Comparison of ENCODE assay signal across 9 cellular contexts in genomic region chr6:149190228-149190831, GRCh38.
A peak's percentile ranks its signal among the peaks of the same experiment; 100 is the strongest.
DNase-seq lines count a peak whose midpoint lies in the region; ATAC-seq, FAIRE-seq and TF ChIP-seq lines count a peak whose summit lies in the region.
"Had no signal": no experiment of that assay in that cellular context is flagged by ENCODE, and none has a peak within 500 bp of the region (broad histone marks: within the 10 kb centered on the region; RNA-seq: fewer than 3 reads in every experiment).

No MANE protein-coding gene starts in this region.

- H3K18ac ChIP-seq in H1 (ENCODE audit: extremely low read depth, low read length): no peak overlapping the region

- CTCF ChIA-PET in WTC11 (lab: Charles Lee) (interaction anchor here (0.5 to 2.3 kb wide), 25 partner anchors 11 to 630 kb away, joined by 3 to 29 read pairs (median 4); no protein-coding TSS in a partner anchor), H1 (lab: Charles Lee; ENCODE audit: partially characterized antibody) (interaction anchor here (0.6 to 3.0 kb wide), 34 partner anchors 8 to 618 kb away, joined by 3 to 13 read pairs (median 3); no protein-coding TSS in a partner anchor)

- H3K4me1 Mint-ChIP-seq in CD14-positive monocyte (peaks cover 6% of the 10 kb centered on the region), WTC11 (no peaks in the 10 kb centered on the region)

- H4K20me1 ChIP-seq in H1 (replicated peaks in 1 of 2; ENCODE audit: control insufficient read depth in 1 of 2, insufficient read depth in 2 of 2, low read length in 2 of 2): no peaks in the 10 kb centered on the region

- H3K9ac ChIP-seq in H1 (replicated peaks in 1 of 4; ENCODE audit: extremely low read depth in 1 of 4, low read depth in 3 of 4, low read length in 3 of 4): no peak overlapping the region

- H3K27ac ChIP-seq in H1 (ENCODE audit: low read depth, low read length): no peak overlapping the region
- H3K27ac ChIP-seq: tibial nerve had no signal

- H2BK12ac ChIP-seq in H1 (ENCODE audit: low read depth, low read length): no peak overlapping the region

- H3K36me3 ChIP-seq in H1 (ENCODE audit: control insufficient read depth in 2 of 4, insufficient read depth in 4 of 4, low read length in 3 of 4): no peaks in the 10 kb centered on the region
- H3K36me3 ChIP-seq: tibial nerve had no signal

- 38% methylated on average over 1 of the region's 1 CpG; no CpG with 5 or more reads in 1 of the 2 experiments for WGBS in H1 (ENCODE audit: extremely low coverage in 1 of 2, insufficient coverage in 1 of 2, insufficient read length in 1 of 2, insufficient replicate concordance in 2 of 2, low coverage in 1 of 2, low lambda C conversion rate in 2 of 2, missing lambda C conversion rate in 1 of 2), 2 experiments

- H3K79me1 ChIP-seq in H1 (ENCODE audit: low read depth, low read length): no peaks in the 10 kb centered on the region

- H2BK20ac ChIP-seq in H1 (ENCODE audit: low read length): no peak overlapping the region

- intact Hi-C loops in CD14-positive monocyte (cut with micrococcal nuclease) (no loop called here), sciatic nerve (cut with DNase I) (no loop called here)

- no peak overlapping the region for H2AK5ac ChIP-seq in H1 (ENCODE audit: low read depth, low read length)

- no peak for TF ChIP-seq POLR2A in H1 (IDR thresholded peaks at IDR 0.05; ENCODE audit: control extremely low read depth in 1 of 2, low read depth in 2 of 2, low read length in 2 of 2)

- no peaks in the 10 kb centered on the region for H3K23me2 ChIP-seq in H1 (ENCODE audit: low read depth, low read length)

- TF ChIP-seq RAD21 in H1 (IDR thresholded peaks at IDR 0.05 in 1 of 2, conservative IDR thresholded peaks at IDR 0.05 in 1 of 2; ENCODE audit: low read depth in 2 of 2, low read length in 2 of 2): peak; percentile 71 to 81

- no peak overlapping the region for H3K4me3 Mint-ChIP-seq in CD14-positive monocyte
- H3K4me3 Mint-ChIP-seq in WTC11: no peak overlapping the region

- no peak overlapping the region for H2BK15ac ChIP-seq in H1 (ENCODE audit: low read length)

- peak; percentile 59 for ATAC-seq in HG02588 (IDR thresholded peaks at IDR 0.05; ENCODE audit: unreplicated experiment)
- peak; percentile 98 for ATAC-seq in WTC11
- no peak for ATAC-seq in HG03175 (IDR thresholded peaks at IDR 0.05; ENCODE audit: unreplicated experiment)
- no peak for ATAC-seq in sciatic nerve
- no peak for ATAC-seq in HG03025 (IDR thresholded peaks at IDR 0.05; ENCODE audit: low FRiP score, unreplicated experiment)

- H3K56ac ChIP-seq in H1 (replicated peaks; ENCODE audit: insufficient read length, low read depth, low read length): no peak overlapping the region

- H3K27me3 Mint-ChIP-seq in CD14-positive monocyte (ENCODE audit: low read depth in 3 of 3) (peaks cover 0 to 2% (median 2%) of the 10 kb centered on the region in 3 donors), WTC11 (ENCODE audit: low read depth) (no peaks in the 10 kb centered on the region; the same call in none of the 2 replicates)

- H2BK5ac ChIP-seq in H1 (ENCODE audit: low read depth, low read length): no peak overlapping the region

- no peak overlapping the region for H2BK120ac ChIP-seq in H1 (replicated peaks; ENCODE audit: low read depth, low read length)

- no peak overlapping the region for H4K91ac ChIP-seq in H1 (replicated peaks; ENCODE audit: insufficient read length, low read length)

- no peak overlapping the region for H3K23ac ChIP-seq in H1 (ENCODE audit: insufficient read length)

- H2AFZ ChIP-seq in H1 (ENCODE audit: low read length): peak overlapping the region; percentile 97

- no peaks in the 10 kb centered on the region for H3K79me2 ChIP-seq in H1 (ENCODE audit: control insufficient read depth in 1 of 2, insufficient read depth in 2 of 2, low read length in 2 of 2)

- H3K14ac ChIP-seq in H1 (ENCODE audit: insufficient read length): no peak overlapping the region

- POLR2A ChIA-PET in WTC11 (lab: Charles Lee): interaction anchor here (0.8 kb wide), 1 partner anchor 241 kb away, joined by 3 read pairs; no protein-coding TSS in a partner anchor
- POLR2A ChIA-PET in H1 (lab: Charles Lee; ENCODE audit: partially characterized antibody): interaction anchor here (1.2 kb wide), 1 partner anchor 242 kb away, joined by 5 read pairs; no protein-coding TSS in a partner anchor

- no peak overlapping the region for H3K4ac ChIP-seq in H1 (replicated peaks; ENCODE audit: insufficient read length, low read depth, low read length)

- no peaks in the 10 kb centered on the region for H3K27me3 ChIP-seq in H1 (replicated peaks in 1 of 4; ENCODE audit: control insufficient read depth in 3 of 4, extremely low read depth in 1 of 4, insufficient read depth in 3 of 4, low read length in 3 of 4)
- H3K27me3 ChIP-seq: tibial nerve had no signal

- DNase-seq in CD14-positive monocyte (ENCODE audit: low spot score): peak; percentile 74
- DNase-seq in WTC11 (ENCODE audit: low spot score): peak; percentile 80
- DNase-seq in H1 (ENCODE audit: low read depth in 1 of 2, low spot score in 2 of 2): peak; percentile 46 to 82
- DNase-seq in stimulated activated CD4-positive, alpha-beta T cell treated with anti-CD3 and anti-CD28 coated beads, Interleukin-1b, Interleukin-23, amount 100 ng/mL, for 4 hours (ENCODE audit: low read depth in 2 of 2): peak; percentile 40 to 41
- DNase-seq in sciatic nerve (ENCODE audit: low spot score): no peak

- peaks cover 0 to 12% (median 4%) of the 10 kb centered on the region in 7 donors for H3K9me3 Mint-ChIP-seq in CD14-positive monocyte
- peaks cover 49% of the 10 kb centered on the region for H3K9me3 Mint-ChIP-seq in WTC11

- FAIRE-seq in H1 (lab: Jason Lieb, UNC): peak; percentile 88

- no peak for TF ChIP-seq EP300 in H1 (IDR thresholded peaks at IDR 0.05; ENCODE audit: borderline replicate concordance in 1 of 2, low read depth in 2 of 2, low read length in 2 of 2)

- TF ChIP-seq CTCF in CD14-positive monocyte (IDR thresholded peaks at IDR 0.05) (peak; percentile 69), WTC11 (IDR thresholded peaks at IDR 0.05) (peak; percentile 24; the same call in 1 of the 2 replicates), H1 (IDR thresholded peaks at IDR 0.05; ENCODE audit: control extremely low read depth in 1 of 3, insufficient read depth in 1 of 3, low read depth in 1 of 3, low read length in 3 of 3) (peak; percentile 56 to 74 (median 65))

- H3K36me3 Mint-ChIP-seq in CD14-positive monocyte (no peaks in the 10 kb centered on the region), WTC11 (no peaks in the 10 kb centered on the region)

- 0 out of 4 replicates have a peak, but pooled peaks cover 0 to 3% of the 10 kb centered on the region in 2 experiments for H3K9me3 ChIP-seq in H1 (ENCODE audit: insufficient read depth in 2 of 2, low read depth in 1 of 2, low read length in 1 of 2)

- peak overlapping the region; percentile 28; the same call in 1 of the 2 replicates for H4K8ac ChIP-seq in H1 (ENCODE audit: extremely low read depth, insufficient read depth, low read length)

- no peak overlapping the region for H3K4me2 ChIP-seq in H1 (ENCODE audit: insufficient read depth in 1 of 2, low read depth in 2 of 2, low read length in 2 of 2)

- H3K4me3 ChIP-seq in H1 (ENCODE audit: extremely low read depth in 1 of 4, insufficient read depth in 2 of 4, low read depth in 3 of 4, low read length in 4 of 4): no peak overlapping the region
- H3K4me3 ChIP-seq: tibial nerve had no signal

- H4K5ac ChIP-seq in H1 (ENCODE audit: insufficient read length, low read depth, low read length): no peak overlapping the region

- H3K27ac Mint-ChIP-seq in CD14-positive monocyte: peak overlapping the region in 1 of 7 donors; percentile 61
- no peak overlapping the region for H3K27ac Mint-ChIP-seq in WTC11

- H3K4me1 ChIP-seq in H1 (replicated peaks in 1 of 4; ENCODE audit: control insufficient read depth in 3 of 4, insufficient read depth in 4 of 4, low read length in 3 of 4): peaks cover 0 to 3% (median 0%) of the 10 kb centered on the region in 4 experiments; a peak in 1 of 7 replicates
- H3K4me1 ChIP-seq: tibial nerve had no signal

TF ChIP-seq in WTC11, 78 proteins besides CTCF, POLR2A, EP300 and RAD21 (continues in another document):
- TF ChIP-seq PRRX2 (CRISPR knock-in tag; IDR thresholded peaks at IDR 0.05): no peak
- TF ChIP-seq CREB1 (CRISPR knock-in tag; IDR thresholded peaks at IDR 0.05): no peak
- no peak for TF ChIP-seq CREM (CRISPR knock-in tag; IDR thresholded peaks at IDR 0.05)
- no peak for TF ChIP-seq EMX1 (CRISPR knock-in tag; IDR thresholded peaks at IDR 0.05)
- TF ChIP-seq NFATC4 (CRISPR knock-in tag; IDR thresholded peaks at IDR 0.05): no peak
- TF ChIP-seq ZNF512 (CRISPR knock-in tag; IDR thresholded peaks at IDR 0.05; ENCODE audit: borderline replicate concordance): no peak

TF ChIP-seq in H1, 55 proteins besides CTCF, POLR2A, EP300 and RAD21:
- peak; percentile 70 for TF ChIP-seq YY1 (IDR thresholded peaks at IDR 0.05; ENCODE audit: low read depth, low read length)
- TF ChIP-seq ATF2 (IDR thresholded peaks at IDR 0.05; ENCODE audit: low read length): no peak
- no peak for TF ChIP-seq EGR1 (IDR thresholded peaks at IDR 0.05; ENCODE audit: borderline replicate concordance, low read depth, low read length)
- no peak for TF ChIP-seq JUN (IDR thresholded peaks at IDR 0.05; ENCODE audit: low read depth, low read length)
- peak; percentile 33; the same call in 1 of the 2 replicates for TF ChIP-seq SP2 (IDR thresholded peaks at IDR 0.05; ENCODE audit: low read length)

Comparison
In these comparisons a context has a peak if more than half of its experiments do, and no peak if none do; other contexts are left out.
1. ATAC-seq: peak in HG02588 (single experiment) and WTC11 (single experiment); none in HG03175 (single experiment), sciatic nerve (single experiment) and HG03025 (single experiment).
2. Peak in every context shown above with its lines, with median percentiles within 50 percentile points of each other: CTCF ChIP-seq.